Comparison of ENCODE assay signal across 20 cellular contexts in the genomic region with DNA sequence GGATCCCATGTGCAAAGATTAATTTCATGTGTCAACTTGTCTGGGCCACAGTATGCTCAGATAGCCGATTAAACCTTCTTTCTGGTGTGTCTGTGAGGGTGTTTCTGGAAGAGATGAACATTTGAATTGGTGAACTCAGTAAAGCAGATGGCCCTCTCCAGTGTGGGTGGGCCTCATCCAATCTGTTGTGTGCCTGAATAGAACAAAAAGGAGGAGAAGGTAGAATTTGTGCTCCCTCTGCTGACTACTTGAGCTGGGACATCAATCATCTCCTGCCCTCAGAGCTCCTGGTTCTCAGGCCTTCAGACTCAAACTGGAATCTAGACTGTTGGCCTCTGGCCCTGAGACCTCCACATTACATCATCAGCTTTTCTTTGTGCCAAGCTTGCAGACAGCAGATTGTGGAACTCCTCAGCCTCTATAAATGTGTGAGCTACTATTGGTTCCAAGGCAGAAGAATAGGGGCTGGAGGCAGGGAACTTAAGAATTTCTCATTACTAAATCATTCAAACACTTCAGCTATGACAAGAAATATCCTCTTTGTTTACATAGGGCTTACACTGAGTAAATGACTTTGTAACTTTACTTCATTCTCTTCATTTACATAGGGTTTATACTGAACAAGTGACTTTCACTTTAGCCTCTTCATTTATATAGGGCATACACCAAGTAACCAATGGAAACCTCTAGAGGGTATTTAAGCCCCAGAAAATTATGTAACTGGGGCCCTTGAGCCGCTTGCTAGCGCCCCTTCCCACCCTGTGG.
DNase-seq lines count a peak whose midpoint lies in the region; ATAC-seq lines count a peak whose summit lies in the region.
"Had no signal": no experiment of that assay in that cellular context is flagged by ENCODE, and none has a peak within 500 bp of the region (broad histone marks: within the 10 kb centered on the region; RNA-seq: fewer than 3 reads in every experiment).

No MANE protein-coding gene starts in this region.

- H3K27ac ChIP-seq in cingulate gyrus (ENCODE audit: low read depth, low read length): peak overlapping the region; percentile 39
- H3K27ac ChIP-seq: left ventricle myocardium inferior, thyroid gland had no signal

- DNase-seq in NCI-H2171 treated with DMSO at 0.1 percent for 48 hours (lab: John Stamatoyannopoulos, UW): peak; percentile 10
- no peak for DNase-seq in NCI-H2171 (lab: John Stamatoyannopoulos, UW)
- DNase-seq in NCI-H446 (lab: John Stamatoyannopoulos, UW): peak; percentile 93 to 96
- peak; percentile 4 for DNase-seq in pons (ENCODE audit: low spot score)
- DNase-seq in NCI-H128 (lab: John Stamatoyannopoulos, UW; ENCODE audit: unreplicated experiment): no peak
- DNase-seq: 8988T; activated naive CD8-positive, alpha-beta T cell treated with anti-CD3 and anti-CD28 coated beads, Interleukin-2, amount 10 ng/mL, durations not matched to agents 7 days and 5 days; erythroblast; HFFc6; left ventricle myocardium inferior; NCI-H187 treated with DMSO at 0.1 percent for 48 hours; NCI-H82; right cardiac atrium; SK-N-SH; stimulated activated CD4-positive, alpha-beta T cell treated with anti-CD3 and anti-CD28 coated beads, Interleukin-15, amount 100 ng/mL, for 24 hours; thyroid gland had no signal

- ATAC-seq in GM18498 (IDR thresholded peaks at IDR 0.05; ENCODE audit: unreplicated experiment) (no peak), HG03108 (IDR thresholded peaks at IDR 0.05; ENCODE audit: unreplicated experiment) (no peak)
- ATAC-seq: right cardiac atrium; stimulated activated effector memory CD8-positive, alpha-beta T cell treated with anti-CD3 and anti-CD28 coated beads, Interleukin-12 subunit alpha, Interleukin-12 subunit beta, amount 100 ng/mL, for 72 hours had no signal

Comparison
In these comparisons a context has a peak if more than half of its experiments do, and no peak if none do; other contexts are left out.
1. DNase-seq: peak in NCI-H2171 treated with DMSO at 0.1 percent for 48 hours (single experiment), NCI-H446 (2 of 2) and pons (single experiment); none in NCI-H2171 (single experiment) and NCI-H128 (single experiment).